In genomic region chr3:40623567-40623966, GRCh38 we compare ENCODE assay signal across 9 cellular contexts.
A peak's percentile ranks its signal among the peaks of the same experiment; 100 is the strongest.
DNase-seq lines count a peak whose midpoint lies in the region; ATAC-seq, FAIRE-seq and TF ChIP-seq lines count a peak whose summit lies in the region.
"Had no signal": no experiment of that assay in that cellular context is flagged by ENCODE, and none has a peak within 500 bp of the region (broad histone marks: within the 10 kb centered on the region; RNA-seq: fewer than 3 reads in every experiment).

No MANE protein-coding gene starts in this region.

- H3K79me2 ChIP-seq in osteoblast (ENCODE audit: insufficient read depth, low read length): no peaks in the 10 kb centered on the region

- no peaks in the 10 kb centered on the region for H4K20me1 ChIP-seq in osteoblast (ENCODE audit: insufficient read depth, low read length)

- H3K4me3 Mint-ChIP-seq in CD14-positive monocyte: no peak overlapping the region
- no peak overlapping the region for H3K4me3 Mint-ChIP-seq in naive thymus-derived CD8-positive, alpha-beta T cell
- H3K4me3 Mint-ChIP-seq: activated naive CD8-positive, alpha-beta T cell had no signal

- no peaks in the 10 kb centered on the region for H3K36me3 ChIP-seq in osteoblast (ENCODE audit: insufficient read depth, low read length)

- TF ChIP-seq CTCF in CD14-positive monocyte (IDR thresholded peaks at IDR 0.05): no peak
- no peak for TF ChIP-seq CTCF in osteoblast (IDR thresholded peaks at IDR 0.05; ENCODE audit: extremely low read depth, low read depth, low read length)

- no peaks in the 10 kb centered on the region for H3K4me1 ChIP-seq in osteoblast (ENCODE audit: insufficient read depth, low read length)

- H3K27me3 Mint-ChIP-seq in CD14-positive monocyte (ENCODE audit: low read depth in 3 of 3): peaks cover 0 to 4% (median 0%) of the 10 kb centered on the region in 3 donors
- H3K27me3 Mint-ChIP-seq in naive thymus-derived CD8-positive, alpha-beta T cell: peaks cover 6 to 17% (median 10%) of the 10 kb centered on the region in 5 donors

- POLR2A ChIA-PET in naive thymus-derived CD8-positive, alpha-beta T cell (lab: Charles Lee): no interaction called here

- H3K4me2 ChIP-seq in osteoblast (ENCODE audit: insufficient read depth, low read length): no peak overlapping the region

- no peak overlapping the region for H2AFZ ChIP-seq in osteoblast (ENCODE audit: low read length)

- H3K9me3 ChIP-seq in osteoblast (ENCODE audit: low read depth, low read length): no peaks in the 10 kb centered on the region

- peak; percentile 86 for ATAC-seq in HG03460 (IDR thresholded peaks at IDR 0.05; ENCODE audit: unreplicated experiment)
- ATAC-seq in naive thymus-derived CD8-positive, alpha-beta T cell: peak; percentile 62 to 71

- FAIRE-seq in GM19239 (lab: Jason Lieb, UNC): no peak

- H3K4me1 Mint-ChIP-seq in CD14-positive monocyte: peaks cover 3% of the 10 kb centered on the region
- peaks cover 0 to 11% (median 0%) of the 10 kb centered on the region in 4 donors for H3K4me1 Mint-ChIP-seq in naive thymus-derived CD8-positive, alpha-beta T cell

- H3K4me3 ChIP-seq in osteoblast (ENCODE audit: insufficient read depth, low read length): no peak overlapping the region

- no peak overlapping the region for H3K27ac ChIP-seq in osteoblast (ENCODE audit: low read depth, low read length)

- H3K36me3 Mint-ChIP-seq in CD14-positive monocyte: no peaks in the 10 kb centered on the region
- H3K36me3 Mint-ChIP-seq in naive thymus-derived CD8-positive, alpha-beta T cell: peaks cover 0 to 4% (median 0%) of the 10 kb centered on the region in 3 donors
- H3K36me3 Mint-ChIP-seq: activated naive CD8-positive, alpha-beta T cell had no signal

- H3K9me3 Mint-ChIP-seq in CD14-positive monocyte: peaks cover 3 to 20% (median 13%) of the 10 kb centered on the region in 7 donors
- peaks cover 0 to 6% (median 3%) of the 10 kb centered on the region in 9 donors for H3K9me3 Mint-ChIP-seq in naive thymus-derived CD8-positive, alpha-beta T cell

- DNase-seq in CD14-positive monocyte (ENCODE audit: low spot score): peak; percentile 88
- peak; percentile 7 for DNase-seq in GM19239 (ENCODE audit: insufficient read length, low spot score)
- DNase-seq in UCSD-AML1 (lab: John Stamatoyannopoulos, UW; ENCODE audit: unreplicated experiment): peak; percentile 36
- peak in 8 of 10 donors; percentile 2 to 71 (median 25) for DNase-seq in naive thymus-derived CD8-positive, alpha-beta T cell
- no peak for DNase-seq in superior temporal gyrus (ENCODE audit: extremely low spot score)
- DNase-seq in osteoblast (ENCODE audit: insufficient read length, low spot score, missing footprints): no peak
- no peak for DNase-seq in GM03348 (ENCODE audit: low spot score)

- intact Hi-C loops in CD14-positive monocyte (cut with micrococcal nuclease): no loop called here

- no peak overlapping the region for H3K27ac Mint-ChIP-seq in CD14-positive monocyte
- H3K27ac Mint-ChIP-seq in naive thymus-derived CD8-positive, alpha-beta T cell: no peak overlapping the region
- H3K27ac Mint-ChIP-seq: activated naive CD8-positive, alpha-beta T cell had no signal

- H3K27me3 ChIP-seq in osteoblast (ENCODE audit: insufficient read depth, low read length): no peaks in the 10 kb centered on the region

Comparison
In these comparisons a context has a peak if more than half of its experiments do, and no peak if none do; other contexts are left out.
1. DNase-seq: peak in CD14-positive monocyte (single experiment), GM19239 (single experiment), UCSD-AML1 (single experiment) and naive thymus-derived CD8-positive, alpha-beta T cell (8 of 10); none in superior temporal gyrus (single experiment), osteoblast (single experiment) and GM03348 (single experiment).